9 cellular contexts compared by ENCODE assay signal in the genomic region with DNA sequence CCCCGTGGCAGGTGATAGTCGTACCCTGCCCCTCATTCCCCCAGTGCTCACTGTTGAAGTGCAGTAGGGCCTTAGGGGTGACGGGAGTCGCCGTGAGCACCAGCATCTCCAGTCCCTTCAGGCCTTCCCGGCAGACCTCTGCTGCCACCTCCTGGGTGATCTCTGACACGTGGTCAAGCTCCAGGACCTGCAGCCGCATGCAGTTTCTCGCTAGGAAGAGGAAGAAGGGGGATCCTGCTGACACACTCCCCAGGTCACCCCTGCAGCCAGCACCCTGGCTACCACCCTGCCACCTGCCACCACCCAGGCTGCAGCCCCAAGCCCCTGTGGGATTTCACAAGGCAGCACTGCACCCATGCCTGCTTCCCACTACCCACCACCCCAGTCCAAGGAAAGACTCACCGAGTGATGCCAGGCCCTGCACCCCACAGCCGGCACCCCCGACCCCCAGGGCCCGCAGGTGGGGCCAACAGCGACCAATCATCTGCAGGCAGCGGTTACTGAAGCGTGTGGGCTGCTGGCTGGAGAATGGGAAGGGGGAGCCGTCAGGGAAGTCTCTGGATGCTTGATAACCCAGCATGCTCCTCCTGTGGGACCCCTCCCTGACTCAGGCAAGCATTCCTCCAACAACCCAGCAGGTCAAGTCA. TPM values are rescaled to one million over a fixed set of nuclear protein-coding genes. Genes with fewer than 3 reads are reported as not detected.
DNase-seq lines count a peak whose midpoint lies in the region; ATAC-seq, FAIRE-seq and TF ChIP-seq lines count a peak whose summit lies in the region.
"Had no signal": no experiment of that assay in that cellular context is flagged by ENCODE, and none has a peak within 500 bp of the region (broad histone marks: within the 10 kb centered on the region; RNA-seq: fewer than 3 reads in every experiment).

No MANE protein-coding gene starts in this region.

- H3K79me2 ChIP-seq in mammary epithelial cell (ENCODE audit: insufficient read depth, low read length) (no peaks in the 10 kb centered on the region), HepG2 (ENCODE audit: insufficient read depth, low read length) (no peaks in the 10 kb centered on the region)

- H3K36me3 ChIP-seq in mammary epithelial cell (ENCODE audit: insufficient read depth, low read length) (peaks cover 1% of the 10 kb centered on the region), HepG2 (replicated peaks in 1 of 2; ENCODE audit: control insufficient read depth in 1 of 2, insufficient read depth in 2 of 2, low read length in 2 of 2) (peaks cover 2 to 10% of the 10 kb centered on the region in 2 experiments; a peak in 4 of 5 replicates)

- peak; percentile 65 for ATAC-seq in HepG2
- no peak for ATAC-seq in GM21528 (IDR thresholded peaks at IDR 0.05; ENCODE audit: low FRiP score, unreplicated experiment)

- in situ Hi-C loops in mammary epithelial cell (cut with MboI; ENCODE audit: low sequenced_read_pairs in 2 of 2) (no loop called here), HepG2 (cut with HindIII; ENCODE audit: extremely low pct_ligation_motif_present, low pct_unique_long_range_greater_than_20kb) (no loop called here)

- intact Hi-C loops in mammary epithelial cell (cut with micrococcal nuclease) = loop anchor here (1.0 to 10.0 kb wide), 7 partner anchors 48 to 934 kb away; partner anchors contain the start of gene MTHFD2
- intact Hi-C loops in HepG2 (cut with micrococcal nuclease; ENCODE audit: unreplicated experiment) = loop anchor here (1.0 to 5.0 kb wide), 3 partner anchors 47 to 98 kb away; no protein-coding TSS in a partner anchor

- POLR2A ChIA-PET in HepG2 (lab: Yijun Ruan, JAX) = interaction anchor here (0.6 to 2.1 kb wide), 5 partner anchors 11 to 47 kb away, joined by 3 to 6 read pairs (median 4); partner anchors contain the start of genes CCT7, PRADC1 and SMYD5

- H3K4me1 ChIP-seq in mammary epithelial cell (ENCODE audit: insufficient read depth, low read length) = peaks cover 6% of the 10 kb centered on the region
- peaks cover 51% of the 10 kb centered on the region for H3K4me1 ChIP-seq in HepG2 (ENCODE audit: insufficient read depth, low read length)

- no peak for TF ChIP-seq POLR2A in HepG2 (IDR thresholded peaks at IDR 0.05; ENCODE audit: insufficient read depth in 1 of 2, low read depth in 2 of 2, low read length in 2 of 2)

- no peak overlapping the region for H3K27ac ChIP-seq in mammary epithelial cell (ENCODE audit: insufficient read depth, low read depth, low read length)
- no peak overlapping the region for H3K27ac ChIP-seq in HepG2 (ENCODE audit: extremely low read length, insufficient read depth, low read length)

- no peaks in the 10 kb centered on the region for H4K20me1 ChIP-seq in mammary epithelial cell (ENCODE audit: insufficient read depth, low read length)
- no peaks in the 10 kb centered on the region for H4K20me1 ChIP-seq in HepG2 (ENCODE audit: insufficient read depth, low read length)

- FAIRE-seq in D721Med (lab: Jason Lieb, UNC) (no peak), HepG2 (lab: Jason Lieb, UNC) (peak; percentile 98)

- CTCF ChIA-PET in mammary epithelial cell (lab: Charles Lee; ENCODE audit: low non-redundant PET) = interaction anchor here (0.6 kb wide), 1 partner anchor 191 kb away, joined by 18 read pairs; no protein-coding TSS in a partner anchor
- CTCF ChIA-PET in HepG2 (lab: Yijun Ruan, JAX; ENCODE audit: low intra/inter-chr PET ratio, low total read pairs) = interaction anchor here (0.8 to 1.7 kb wide), 3 partner anchors 83 to 367 kb away, joined by 3 to 8 read pairs (median 4); no protein-coding TSS in a partner anchor

- WGBS in mammary epithelial cell (ENCODE audit: low coverage, missing lambda C conversion rate) = 57% methylated on average over 13 of the region's 17 CpGs
- WGBS in HepG2 (ENCODE audit: low lambda C conversion rate) = 28% methylated on average over 7 of the region's 17 CpGs

- H3K9me3 ChIP-seq in mammary epithelial cell (replicated peaks; ENCODE audit: insufficient read depth, low read length) (no peaks in the 10 kb centered on the region), HepG2 (ENCODE audit: low read length) (no peaks in the 10 kb centered on the region)

- dilution Hi-C loops in mammary epithelial cell (cut with HindIII; ENCODE audit: low sequenced_read_pairs) = no loop called here

- H3K9ac ChIP-seq in mammary epithelial cell (ENCODE audit: insufficient read depth, low read length) = no peak overlapping the region
- no peak overlapping the region for H3K9ac ChIP-seq in HepG2 (ENCODE audit: insufficient read depth, low read depth, low read length)

- TF ChIP-seq EP300 in HepG2 (IDR thresholded peaks at IDR 0.05; ENCODE audit: low read depth in 2 of 2, low read length in 2 of 2) = no peak
- no peak for TF ChIP-seq EP300 in HepG2 (CRISPR knock-in tag; IDR thresholded peaks at IDR 0.05; ENCODE audit: borderline replicate concordance)

- H3K27me3 ChIP-seq in mammary epithelial cell (ENCODE audit: insufficient read depth, low read length) (no peaks in the 10 kb centered on the region), HepG2 (ENCODE audit: control insufficient read depth in 1 of 2, insufficient read depth in 2 of 2, low read length in 2 of 2) (no peaks in the 10 kb centered on the region)

- H2AFZ ChIP-seq in mammary epithelial cell (ENCODE audit: low read depth, low read length) (no peak overlapping the region), HepG2 (ENCODE audit: low read length) (no peak overlapping the region)

- H3K4me2 ChIP-seq in mammary epithelial cell (ENCODE audit: insufficient read depth, low read depth, low read length) = no peak overlapping the region
- H3K4me2 ChIP-seq in HepG2 (ENCODE audit: low read depth, low read length) = 0 out of 2 replicates have a peak overlapping the region, but pooled peaks have one; percentile 3

- H3K4me3 ChIP-seq in mammary epithelial cell (replicated peaks in 1 of 3; ENCODE audit: insufficient read depth in 1 of 3, low read depth in 2 of 3, low read length in 3 of 3) (no peak overlapping the region), HepG2 (replicated peaks in 1 of 3; ENCODE audit: insufficient read depth in 1 of 3, low read depth in 2 of 3, low read length in 3 of 3) (no peak overlapping the region)

- TF ChIP-seq RAD21 in HepG2 (CRISPR knock-in tag; IDR thresholded peaks at IDR 0.05) = peak; percentile 89

- TF ChIP-seq CTCF in D721Med (IDR thresholded peaks at IDR 0.05; ENCODE audit: insufficient read depth, missing control alignments) (peak; percentile 57), mammary epithelial cell (conservative IDR thresholded peaks at IDR 0.05 in 1 of 2, IDR thresholded peaks at IDR 0.05 in 1 of 2; ENCODE audit: extremely low read depth in 1 of 2, insufficient read depth in 1 of 2, low read depth in 1 of 2, low read length in 2 of 2) (peak; percentile 45 to 70), HepG2 (CRISPR knock-in tag; IDR thresholded peaks at IDR 0.05) (peak; percentile 96)

- BruUV-seq in mammary epithelial cell (replicated peaks; lab: Mats Ljungman, UMichigan) (no TSS peak), HepG2 (replicated peaks; lab: Mats Ljungman, UMichigan) (no TSS peak)

- DNase-seq in D721Med (ENCODE audit: insufficient read length, low spot score) (peak; percentile 72), LHCN-M2 (ENCODE audit: low read depth) (peak; percentile 37), mammary epithelial cell (peak; percentile 39), HepG2 (ENCODE audit: low spot score) (peak; percentile 72), NCI-H2171 (lab: John Stamatoyannopoulos, UW) (no peak), activated gamma-delta T cell treated with Interleukin-2 at 50 U/mL for 16 hours (no peak), NCI-H1417 treated with DMSO at 0.1 percent for 48 hours (lab: John Stamatoyannopoulos, UW) (no peak)

RNA-seq across cellular contexts. Expression of gene FBXO41, which starts 23.8 kb away (rescaled TPM):
- total RNA-seq in LHCN-M2 (2014; rRNA removed) = 4.0 and 4.8 TPM in 2 replicates
- polyA plus RNA-seq in LHCN-M2 (2012) = 2.4 TPM
- total RNA-seq in mammary epithelial cell = 1 to 10 TPM; 6.7 to 8.9 TPM
- polyA plus RNA-seq in mammary epithelial cell = 4.5 TPM
- 18.5 TPM for polyA minus RNA-seq in mammary epithelial cell
- 3.0 and 4.2 TPM in 2 replicates for total RNA-seq in HepG2 (2016; rRNA removed; fragmentation: Illumina TruSeq; extraction: Trizol)
- total RNA-seq in HepG2 (2016; cell fraction: cytosol; rRNA removed; fragmentation: Illumina TruSeq; extraction: Trizol; ENCODE audit: low read depth) = 1.2 TPM in 2 replicates
- total RNA-seq in HepG2 (2016; cell fraction: insoluble cytoplasmic fraction; rRNA removed; fragmentation: Illumina TruSeq; extraction: Trizol) = 2.7 and 3.8 TPM in 2 replicates
- 2.4 and 2.5 TPM in 2 replicates for total RNA-seq in HepG2 (2016; cell fraction: membrane; rRNA removed; fragmentation: Illumina TruSeq; extraction: Trizol)
- total RNA-seq in HepG2 (2016; cell fraction: nucleus; rRNA removed; fragmentation: Illumina TruSeq; extraction: Trizol) = 6.0 and 6.4 TPM in 2 replicates
- polyA plus RNA-seq in HepG2 (2011; rRNA removed) = 10.3 and 11.1 TPM in 2 replicates
- polyA plus RNA-seq in HepG2 (2011; cell fraction: cytosol; rRNA removed) = 5.7 and 7.4 TPM in 2 replicates
- polyA plus RNA-seq in HepG2 (2011; cell fraction: nucleus; rRNA removed) = 32.6 and 44.1 TPM in 2 replicates
- polyA plus RNA-seq in HepG2 (2012) = 8.1 and 9.8 TPM in 2 replicates
- 1.0 and 1.1 TPM in 2 replicates for polyA plus RNA-seq in HepG2 (2016; cell fraction: cytosol; fragmentation: Illumina TruSeq; extraction: Trizol; ENCODE audit: low read depth)
- polyA plus RNA-seq in HepG2 (2016; cell fraction: insoluble cytoplasmic fraction; fragmentation: Illumina TruSeq; extraction: Trizol; ENCODE audit: low read depth) = 3.1 and 4.1 TPM in 2 replicates
- 1.6 and 2.0 TPM in 2 replicates for polyA plus RNA-seq in HepG2 (2016; cell fraction: membrane; fragmentation: Illumina TruSeq; extraction: Trizol; ENCODE audit: low read depth)
- 20.4 and 21.9 TPM in 2 replicates for polyA plus RNA-seq in HepG2 (2016; cell fraction: nucleus; fragmentation: Illumina TruSeq; extraction: Trizol; ENCODE audit: insufficient read depth, low read depth)
- polyA minus RNA-seq in HepG2 (2011; rRNA and poly(A)+ RNA removed; ENCODE audit: low replicate concordance) = 12.4 and 15.2 TPM in 2 replicates
- 5.4 and 6.2 TPM in 2 replicates for polyA minus RNA-seq in HepG2 (2011; cell fraction: cytosol; rRNA and poly(A)+ RNA removed)
- 14.7 and 16.5 TPM in 2 replicates for polyA minus RNA-seq in HepG2 (2011; cell fraction: nucleus; rRNA and poly(A)+ RNA removed)

RNA-seq across cellular contexts. Expression of gene CCT7, which starts 26.4 kb away (rescaled TPM):
- total RNA-seq in LHCN-M2 (2014; rRNA removed) = 452 and 463 TPM in 2 replicates
- 335 TPM for polyA plus RNA-seq in LHCN-M2 (2012)
- total RNA-seq in mammary epithelial cell = 100 to 1,000 TPM; 204 to 348 TPM
- polyA plus RNA-seq in mammary epithelial cell = 357 TPM
- 607 TPM for polyA minus RNA-seq in mammary epithelial cell
- 517 and 689 TPM in 2 replicates for total RNA-seq in HepG2 (2016; rRNA removed; fragmentation: Illumina TruSeq; extraction: Trizol)
- total RNA-seq in HepG2 (2016; cell fraction: cytosol; rRNA removed; fragmentation: Illumina TruSeq; extraction: Trizol; ENCODE audit: low read depth) = 83.8 and 91.7 TPM in 2 replicates
- total RNA-seq in HepG2 (2016; cell fraction: insoluble cytoplasmic fraction; rRNA removed; fragmentation: Illumina TruSeq; extraction: Trizol) = 525 and 715 TPM in 2 replicates
- 114 and 115 TPM in 2 replicates for total RNA-seq in HepG2 (2016; cell fraction: membrane; rRNA removed; fragmentation: Illumina TruSeq; extraction: Trizol)
- total RNA-seq in HepG2 (2016; cell fraction: nucleus; rRNA removed; fragmentation: Illumina TruSeq; extraction: Trizol) = 196 and 212 TPM in 2 replicates
- polyA plus RNA-seq in HepG2 (2011; rRNA removed) = 326 and 347 TPM in 2 replicates
- 421 and 439 TPM in 2 replicates for polyA plus RNA-seq in HepG2 (2011; cell fraction: cytosol; rRNA removed)
- polyA plus RNA-seq in HepG2 (2011; cell fraction: nucleus; rRNA removed) = 113 and 132 TPM in 2 replicates
- 497 and 591 TPM in 2 replicates for polyA plus RNA-seq in HepG2 (2012)
- 60.5 and 62.9 TPM in 2 replicates for polyA plus RNA-seq in HepG2 (2016; cell fraction: cytosol; fragmentation: Illumina TruSeq; extraction: Trizol; ENCODE audit: low read depth)
- 605 and 611 TPM in 2 replicates for polyA plus RNA-seq in HepG2 (2016; cell fraction: insoluble cytoplasmic fraction; fragmentation: Illumina TruSeq; extraction: Trizol; ENCODE audit: low read depth)
- polyA plus RNA-seq in HepG2 (2016; cell fraction: membrane; fragmentation: Illumina TruSeq; extraction: Trizol; ENCODE audit: low read depth) = 71.6 and 78.2 TPM in 2 replicates
- polyA plus RNA-seq in HepG2 (2016; cell fraction: nucleus; fragmentation: Illumina TruSeq; extraction: Trizol; ENCODE audit: insufficient read depth, low read depth) = 207 and 227 TPM in 2 replicates
- 594 and 852 TPM in 2 replicates for polyA minus RNA-seq in HepG2 (2011; rRNA and poly(A)+ RNA removed; ENCODE audit: low replicate concordance)
- 197 and 217 TPM in 2 replicates for polyA minus RNA-seq in HepG2 (2011; cell fraction: cytosol; rRNA and poly(A)+ RNA removed)
- polyA minus RNA-seq in HepG2 (2011; cell fraction: nucleus; rRNA and poly(A)+ RNA removed) = 138 and 184 TPM in 2 replicates

RNA-seq across cellular contexts. Expression of gene PRADC1, which starts 27.4 kb away (rescaled TPM):
- 78.2 and 90.0 TPM in 2 replicates for total RNA-seq in LHCN-M2 (2014; rRNA removed)
- polyA plus RNA-seq in LHCN-M2 (2012) = 52.6 TPM
- 10 to 100 TPM; 11.5 to 14.0 TPM for total RNA-seq in mammary epithelial cell
- polyA plus RNA-seq in mammary epithelial cell = 15.4 TPM
- polyA minus RNA-seq in mammary epithelial cell = 8.5 TPM
- 30.0 and 37.2 TPM in 2 replicates for total RNA-seq in HepG2 (2016; rRNA removed; fragmentation: Illumina TruSeq; extraction: Trizol)
- total RNA-seq in HepG2 (2016; cell fraction: cytosol; rRNA removed; fragmentation: Illumina TruSeq; extraction: Trizol; ENCODE audit: low read depth) = 141 and 145 TPM in 2 replicates
- total RNA-seq in HepG2 (2016; cell fraction: insoluble cytoplasmic fraction; rRNA removed; fragmentation: Illumina TruSeq; extraction: Trizol) = 25.4 and 37.6 TPM in 2 replicates
- total RNA-seq in HepG2 (2016; cell fraction: membrane; rRNA removed; fragmentation: Illumina TruSeq; extraction: Trizol) = 112 and 121 TPM in 2 replicates
- total RNA-seq in HepG2 (2016; cell fraction: nucleus; rRNA removed; fragmentation: Illumina TruSeq; extraction: Trizol) = 16.8 TPM in 2 replicates
- 11.6 and 12.1 TPM in 2 replicates for polyA plus RNA-seq in HepG2 (2011; rRNA removed)
- 10.0 and 15.9 TPM in 2 replicates for polyA plus RNA-seq in HepG2 (2011; cell fraction: cytosol; rRNA removed)
- 4.1 and 7.0 TPM in 2 replicates for polyA plus RNA-seq in HepG2 (2011; cell fraction: nucleus; rRNA removed)
- 5.7 and 8.8 TPM in 2 replicates for polyA plus RNA-seq in HepG2 (2012)
- polyA plus RNA-seq in HepG2 (2016; cell fraction: cytosol; fragmentation: Illumina TruSeq; extraction: Trizol; ENCODE audit: low read depth) = 152 and 157 TPM in 2 replicates
- 23.1 and 23.9 TPM in 2 replicates for polyA plus RNA-seq in HepG2 (2016; cell fraction: insoluble cytoplasmic fraction; fragmentation: Illumina TruSeq; extraction: Trizol; ENCODE audit: low read depth)
- 103 and 106 TPM in 2 replicates for polyA plus RNA-seq in HepG2 (2016; cell fraction: membrane; fragmentation: Illumina TruSeq; extraction: Trizol; ENCODE audit: low read depth)
- 23.7 and 26.7 TPM in 2 replicates for polyA plus RNA-seq in HepG2 (2016; cell fraction: nucleus; fragmentation: Illumina TruSeq; extraction: Trizol; ENCODE audit: insufficient read depth, low read depth)
- 19.5 and 55.8 TPM in 2 replicates for polyA minus RNA-seq in HepG2 (2011; rRNA and poly(A)+ RNA removed; ENCODE audit: low replicate concordance)
- 2.7 and 5.5 TPM in 2 replicates for polyA minus RNA-seq in HepG2 (2011; cell fraction: cytosol; rRNA and poly(A)+ RNA removed)
- 2.2 and 3.3 TPM in 2 replicates for polyA minus RNA-seq in HepG2 (2011; cell fraction: nucleus; rRNA and poly(A)+ RNA removed)

RNA-seq across cellular contexts. Expression of gene EGR4, which starts 32.9 kb away (rescaled TPM):
- not detected in 2 replicates for total RNA-seq in LHCN-M2 (2014; rRNA removed)
- not detected for polyA plus RNA-seq in LHCN-M2 (2012)
- under 1 TPM in 1 of 2 donors, not detected in 1; 0.12 TPM for total RNA-seq in mammary epithelial cell
- 0.02 TPM for polyA plus RNA-seq in mammary epithelial cell
- polyA minus RNA-seq in mammary epithelial cell = not detected
- total RNA-seq in HepG2 (2016; rRNA removed; fragmentation: Illumina TruSeq; extraction: Trizol) = not detected in 2 replicates
- not detected in 2 replicates for total RNA-seq in HepG2 (2016; cell fraction: cytosol; rRNA removed; fragmentation: Illumina TruSeq; extraction: Trizol; ENCODE audit: low read depth)
- total RNA-seq in HepG2 (2016; cell fraction: insoluble cytoplasmic fraction; rRNA removed; fragmentation: Illumina TruSeq; extraction: Trizol) = 0.06 TPM in 1 of 2 replicates, not detected in the other
- not detected in 2 replicates for total RNA-seq in HepG2 (2016; cell fraction: membrane; rRNA removed; fragmentation: Illumina TruSeq; extraction: Trizol)
- not detected in 2 replicates for total RNA-seq in HepG2 (2016; cell fraction: nucleus; rRNA removed; fragmentation: Illumina TruSeq; extraction: Trizol)
- not detected in 2 replicates for polyA plus RNA-seq in HepG2 (2011; rRNA removed)
- polyA plus RNA-seq in HepG2 (2011; cell fraction: cytosol; rRNA removed) = 0.03 TPM in 1 of 2 replicates, not detected in the other
- polyA plus RNA-seq in HepG2 (2011; cell fraction: nucleus; rRNA removed) = 0.07 TPM in 1 of 2 replicates, not detected in the other
- polyA plus RNA-seq in HepG2 (2012) = not detected in 2 replicates
- polyA plus RNA-seq in HepG2 (2016; cell fraction: cytosol; fragmentation: Illumina TruSeq; extraction: Trizol; ENCODE audit: low read depth) = not detected in 2 replicates
- polyA plus RNA-seq in HepG2 (2016; cell fraction: insoluble cytoplasmic fraction; fragmentation: Illumina TruSeq; extraction: Trizol; ENCODE audit: low read depth) = not detected in 2 replicates
- not detected in 2 replicates for polyA plus RNA-seq in HepG2 (2016; cell fraction: membrane; fragmentation: Illumina TruSeq; extraction: Trizol; ENCODE audit: low read depth)
- polyA plus RNA-seq in HepG2 (2016; cell fraction: nucleus; fragmentation: Illumina TruSeq; extraction: Trizol; ENCODE audit: insufficient read depth, low read depth) = not detected in 2 replicates
- polyA minus RNA-seq in HepG2 (2011; rRNA and poly(A)+ RNA removed; ENCODE audit: low replicate concordance) = not detected in 2 replicates
- polyA minus RNA-seq in HepG2 (2011; cell fraction: cytosol; rRNA and poly(A)+ RNA removed) = not detected in 2 replicates
- polyA minus RNA-seq in HepG2 (2011; cell fraction: nucleus; rRNA and poly(A)+ RNA removed) = 0.25 TPM in 1 of 2 replicates, not detected in the other
- total RNA-seq: temporal lobe had no signal

RNA-seq across cellular contexts. Expression of gene SMYD5, which starts 46.4 kb away (rescaled TPM):
- total RNA-seq in LHCN-M2 (2014; rRNA removed) = 25.2 and 28.5 TPM in 2 replicates
- 20.0 TPM for polyA plus RNA-seq in LHCN-M2 (2012)
- total RNA-seq in mammary epithelial cell = 10 to 100 TPM; 19.5 to 31.7 TPM
- 21.8 TPM for polyA plus RNA-seq in mammary epithelial cell
- 30.3 TPM for polyA minus RNA-seq in mammary epithelial cell
- 70.4 and 70.6 TPM in 2 replicates for total RNA-seq in HepG2 (2016; rRNA removed; fragmentation: Illumina TruSeq; extraction: Trizol)
- 9.8 and 10.0 TPM in 2 replicates for total RNA-seq in HepG2 (2016; cell fraction: cytosol; rRNA removed; fragmentation: Illumina TruSeq; extraction: Trizol; ENCODE audit: low read depth)
- total RNA-seq in HepG2 (2016; cell fraction: insoluble cytoplasmic fraction; rRNA removed; fragmentation: Illumina TruSeq; extraction: Trizol) = 60.2 and 71.8 TPM in 2 replicates
- total RNA-seq in HepG2 (2016; cell fraction: membrane; rRNA removed; fragmentation: Illumina TruSeq; extraction: Trizol) = 27.7 and 31.2 TPM in 2 replicates
- total RNA-seq in HepG2 (2016; cell fraction: nucleus; rRNA removed; fragmentation: Illumina TruSeq; extraction: Trizol) = 60.7 and 66.5 TPM in 2 replicates
- polyA plus RNA-seq in HepG2 (2011; rRNA removed) = 55.8 and 62.2 TPM in 2 replicates
- polyA plus RNA-seq in HepG2 (2011; cell fraction: cytosol; rRNA removed) = 42.9 and 47.4 TPM in 2 replicates
- 96.0 and 102 TPM in 2 replicates for polyA plus RNA-seq in HepG2 (2011; cell fraction: nucleus; rRNA removed)
- polyA plus RNA-seq in HepG2 (2012) = 48.5 and 51.9 TPM in 2 replicates
- polyA plus RNA-seq in HepG2 (2016; cell fraction: cytosol; fragmentation: Illumina TruSeq; extraction: Trizol; ENCODE audit: low read depth) = 8.0 TPM in 2 replicates
- 52.6 and 65.1 TPM in 2 replicates for polyA plus RNA-seq in HepG2 (2016; cell fraction: insoluble cytoplasmic fraction; fragmentation: Illumina TruSeq; extraction: Trizol; ENCODE audit: low read depth)
- polyA plus RNA-seq in HepG2 (2016; cell fraction: membrane; fragmentation: Illumina TruSeq; extraction: Trizol; ENCODE audit: low read depth) = 20.7 and 22.3 TPM in 2 replicates
- 82.3 and 84.7 TPM in 2 replicates for polyA plus RNA-seq in HepG2 (2016; cell fraction: nucleus; fragmentation: Illumina TruSeq; extraction: Trizol; ENCODE audit: insufficient read depth, low read depth)
- polyA minus RNA-seq in HepG2 (2011; rRNA and poly(A)+ RNA removed; ENCODE audit: low replicate concordance) = 57.7 and 119 TPM in 2 replicates
- polyA minus RNA-seq in HepG2 (2011; cell fraction: cytosol; rRNA and poly(A)+ RNA removed) = 18.6 and 21.6 TPM in 2 replicates
- polyA minus RNA-seq in HepG2 (2011; cell fraction: nucleus; rRNA and poly(A)+ RNA removed) = 78.0 and 87.9 TPM in 2 replicates

Comparison
In these comparisons a context has a peak if more than half of its experiments do, and no peak if none do; other contexts are left out.
1. DNase-seq: peak in D721Med (single experiment), LHCN-M2 (single experiment), mammary epithelial cell (single experiment) and HepG2 (single experiment); none in NCI-H2171 (single experiment), activated gamma-delta T cell treated with Interleukin-2 at 50 U/mL for 16 hours (single experiment) and NCI-H1417 treated with DMSO at 0.1 percent for 48 hours (single experiment).
2. Peak in every context shown above with its lines, with median percentiles within 50 percentile points of each other: CTCF ChIP-seq.